21 cellular contexts compared by ENCODE assay signal in genomic region chr14:102924632-102925588, GRCh38. TPM values are rescaled to one million over a fixed set of nuclear protein-coding genes. Genes with fewer than 3 reads are reported as not detected.
DNase-seq lines count a peak whose midpoint lies in the region; ATAC-seq, FAIRE-seq and TF ChIP-seq lines count a peak whose summit lies in the region.
"Had no signal": no experiment of that assay in that cellular context is flagged by ENCODE, and none has a peak within 500 bp of the region (broad histone marks: within the 10 kb centered on the region; RNA-seq: fewer than 3 reads in every experiment).

No MANE protein-coding gene starts in this region.

- no peak overlapping the region for H3K4me2 ChIP-seq in astrocyte (ENCODE audit: low read length)

- H3K9me3 ChIP-seq in astrocyte (ENCODE audit: insufficient read depth, low read depth, low read length) = peaks cover 5% of the 10 kb centered on the region
- H3K9me3 ChIP-seq: Peyer's patch, stomach, upper lobe of left lung had no signal

- peaks cover 0 to 4% of the 10 kb centered on the region in 2 donors for H3K4me1 Mint-ChIP-seq in natural killer cell treated with Interleukin-12 subunit alpha and Interleukin-12 subunit beta and Interleukin-15 and Interleukin-18, amount 100 ng/mL, for 72 hours (ENCODE audit: low read depth in 2 of 2)
- H3K4me1 Mint-ChIP-seq in natural killer cell = peaks cover 0 to 4% of the 10 kb centered on the region in 2 donors
- no peaks in the 10 kb centered on the region for H3K4me1 Mint-ChIP-seq in astrocyte (ENCODE audit: low read depth, unreplicated experiment)

- no peaks in the 10 kb centered on the region for H3K36me3 ChIP-seq in astrocyte (ENCODE audit: insufficient read depth, low read length)
- H3K36me3 ChIP-seq: Peyer's patch, stomach, upper lobe of left lung had no signal

- H3K4me3 ChIP-seq in astrocyte (ENCODE audit: insufficient read depth, low read depth, low read length) = no peak overlapping the region
- H3K4me3 ChIP-seq: coronary artery, GM12878, stomach, upper lobe of left lung had no signal

- no peaks in the 10 kb centered on the region for H3K79me2 ChIP-seq in astrocyte (ENCODE audit: insufficient read depth, low read length)

- intact Hi-C loops in natural killer cell (cut with micrococcal nuclease) = no loop called here

- no peak overlapping the region for H2AFZ ChIP-seq in astrocyte (ENCODE audit: low read depth, low read length)

- ATAC-seq in natural killer cell treated with Interleukin-12 subunit alpha and Interleukin-12 subunit beta and Interleukin-15 and Interleukin-18, amount 100 ng/mL, for 72 hours = no peak
- ATAC-seq in natural killer cell = no peak
- no peak for ATAC-seq in HG03571 (IDR thresholded peaks at IDR 0.05; ENCODE audit: unreplicated experiment)
- ATAC-seq: GM12878, left lobe of liver had no signal

- no peak overlapping the region for H3K9ac ChIP-seq in astrocyte (ENCODE audit: low read length)

- H3K27me3 ChIP-seq in astrocyte (ENCODE audit: insufficient read depth, low read length) = peaks cover 57% of the 10 kb centered on the region

- H3K27me3 Mint-ChIP-seq in natural killer cell treated with Interleukin-12 subunit alpha and Interleukin-12 subunit beta and Interleukin-15 and Interleukin-18, amount 100 ng/mL, for 72 hours = peaks cover 11 to 14% of the 10 kb centered on the region in 2 donors
- H3K27me3 Mint-ChIP-seq in natural killer cell (ENCODE audit: low read depth in 2 of 2) = peaks cover 13 to 17% of the 10 kb centered on the region in 2 donors
- peaks cover 22% of the 10 kb centered on the region for H3K27me3 Mint-ChIP-seq in astrocyte (ENCODE audit: low read depth, unreplicated experiment)

- H3K36me3 Mint-ChIP-seq in natural killer cell treated with Interleukin-12 subunit alpha and Interleukin-12 subunit beta and Interleukin-15 and Interleukin-18, amount 100 ng/mL, for 72 hours = no peaks in the 10 kb centered on the region
- no peaks in the 10 kb centered on the region for H3K36me3 Mint-ChIP-seq in natural killer cell
- no peaks in the 10 kb centered on the region for H3K36me3 Mint-ChIP-seq in astrocyte (ENCODE audit: low read depth, unreplicated experiment)

- no peak overlapping the region for H3K27ac ChIP-seq in astrocyte (ENCODE audit: low read depth, low read length)
- H3K27ac ChIP-seq: coronary artery, stomach, upper lobe of left lung had no signal

- H4K20me1 ChIP-seq in astrocyte (ENCODE audit: insufficient read depth, low read length) = peaks cover 8% of the 10 kb centered on the region

- H3K27ac Mint-ChIP-seq in natural killer cell treated with Interleukin-12 subunit alpha and Interleukin-12 subunit beta and Interleukin-15 and Interleukin-18, amount 100 ng/mL, for 72 hours = no peak overlapping the region
- H3K27ac Mint-ChIP-seq in natural killer cell (no peak overlapping the region), astrocyte (ENCODE audit: unreplicated experiment) (no peak overlapping the region)
- H3K27ac Mint-ChIP-seq: activated naive CD4-positive, alpha-beta T cell treated with anti-CD3 and anti-CD28 coated beads for 36 hours had no signal

- no peak overlapping the region for H3K4me3 Mint-ChIP-seq in natural killer cell treated with Interleukin-12 subunit alpha and Interleukin-12 subunit beta and Interleukin-15 and Interleukin-18, amount 100 ng/mL, for 72 hours
- H3K4me3 Mint-ChIP-seq in natural killer cell = no peak overlapping the region
- H3K4me3 Mint-ChIP-seq in astrocyte (ENCODE audit: unreplicated experiment) = no peak overlapping the region
- H3K4me3 Mint-ChIP-seq: activated naive CD4-positive, alpha-beta T cell treated with anti-CD3 and anti-CD28 coated beads for 36 hours had no signal

- peaks cover 20% of the 10 kb centered on the region for H3K4me1 ChIP-seq in astrocyte (ENCODE audit: insufficient read depth, low read length)

- FAIRE-seq in astrocyte (lab: Jason Lieb, UNC) = no peak
- FAIRE-seq: GM12878 had no signal

- H3K9me3 Mint-ChIP-seq in natural killer cell treated with Interleukin-12 subunit alpha and Interleukin-12 subunit beta and Interleukin-15 and Interleukin-18, amount 100 ng/mL, for 72 hours = no peaks in the 10 kb centered on the region
- H3K9me3 Mint-ChIP-seq in natural killer cell (no peaks in the 10 kb centered on the region), astrocyte (ENCODE audit: unreplicated experiment) (no peaks in the 10 kb centered on the region)
- H3K9me3 Mint-ChIP-seq: activated naive CD4-positive, alpha-beta T cell treated with anti-CD3 and anti-CD28 coated beads for 36 hours had no signal

- TF ChIP-seq CTCF in natural killer cell (IDR thresholded peaks at IDR 0.05) (no peak), astrocyte (IDR thresholded peaks at IDR 0.05; ENCODE audit: insufficient read depth, low read depth, low read length) (peak; percentile 7)

- DNase-seq in natural killer cell treated with Interleukin-12 subunit alpha and Interleukin-12 subunit beta and Interleukin-15 and Interleukin-18, amount 100 ng/mL, for 72 hours (ENCODE audit: low spot score) = peak; percentile 38
- DNase-seq in natural killer cell (no peak), astrocyte (ENCODE audit: low read depth) (no peak), left kidney (ENCODE audit: low read depth, low spot score) (peak; percentile 24), islet precursor cell (no peak), occipital lobe (lab: John Stamatoyannopoulos, UW) (no peak)
- no peak for DNase-seq in activated CD4-positive, CD25-positive, alpha-beta regulatory T cell (lab: John Stamatoyannopoulos, UW)
- DNase-seq: activated CD4-positive, alpha-beta T cell treated with anti-CD3 and anti-CD28 coated beads, Interleukin-2, amount 50 U/mL, for 1 hour; activated naive CD4-positive, alpha-beta T cell treated with anti-CD3 and anti-CD28 coated beads for 36 hours; foreskin melanocyte; NCI-H1436 treated with DMSO at 0.1 percent for 48 hours; NCI-H2227 treated with DMSO at 0.1 percent for 48 hours; stomach had no signal

RNA-seq across cellular contexts. Expression of gene AMN, which starts 2.4 kb away (rescaled TPM):
- total RNA-seq in natural killer cell treated with Interleukin-12 subunit alpha and Interleukin-12 subunit beta and Interleukin-15 and Interleukin-18, amount 100 ng/mL, for 72 hours = 1 to 10 TPM in 1 of 2 donors, under 1 TPM in 1; 0.21 to 1.0 TPM
- total RNA-seq in natural killer cell (1 to 10 TPM in 2 of 3 donors, under 1 TPM in 1; 0.24 to 2.4 (median 2.0) TPM), astrocyte (2.0 and 3.4 TPM in 2 replicates), occipital lobe (not detected)
- total RNA-seq: endothelial cell of umbilical vein, HT1080 had no signal

Comparison
In these comparisons a context has a peak if more than half of its experiments do, and no peak if none do; other contexts are left out.
1. DNase-seq: peak in natural killer cell treated with Interleukin-12 subunit alpha and Interleukin-12 subunit beta and Interleukin-15 and Interleukin-18, amount 100 ng/mL, for 72 hours (single experiment) and left kidney (single experiment); none in natural killer cell (single experiment), astrocyte (single experiment), activated CD4-positive, CD25-positive, alpha-beta regulatory T cell (0 of 4), islet precursor cell (single experiment) and occipital lobe (single experiment).